19 cellular contexts compared by ENCODE assay signal in genomic region chr2:53087282-53087882, GRCh38.
DNase-seq lines count a peak whose midpoint lies in the region; ATAC-seq and TF ChIP-seq lines count a peak whose summit lies in the region.
"Had no signal": no experiment of that assay in that cellular context is flagged by ENCODE, and none has a peak within 500 bp of the region (broad histone marks: within the 10 kb centered on the region; RNA-seq: fewer than 3 reads in every experiment).

No MANE protein-coding gene starts in this region.

- in situ Hi-C loops in astrocyte of the cerebellum (cut with HindIII; ENCODE audit: low sequenced_read_pairs): no loop called here

- H3K4me3 ChIP-seq in astrocyte of the cerebellum (ENCODE audit: low read depth, low read length): no peak overlapping the region
- H3K4me3 ChIP-seq in skeletal muscle satellite cell (ENCODE audit: low read length): no peak overlapping the region
- H3K4me3 ChIP-seq: right atrium auricular region had no signal

- H3K27me3 ChIP-seq in skeletal muscle satellite cell (ENCODE audit: control insufficient read depth, insufficient read depth, low read length): no peaks in the 10 kb centered on the region
- H3K27me3 ChIP-seq: right atrium auricular region had no signal

- peaks cover 15% of the 10 kb centered on the region for H3K4me1 ChIP-seq in skeletal muscle satellite cell (ENCODE audit: control insufficient read depth, insufficient read depth, low read length)
- H3K4me1 ChIP-seq: right atrium auricular region had no signal

- H3K36me3 ChIP-seq in skeletal muscle satellite cell (ENCODE audit: insufficient read depth, low read length): no peaks in the 10 kb centered on the region
- H3K36me3 ChIP-seq: right atrium auricular region had no signal

- ATAC-seq in HG03378 (IDR thresholded peaks at IDR 0.05; ENCODE audit: unreplicated experiment): no peak
- ATAC-seq: activated naive CD8-positive, alpha-beta T cell treated with anti-CD3 and anti-CD28 coated beads, Interleukin-2, amount 50 U/mL, for 24 hours; stimulated activated naive CD8-positive, alpha-beta T cell treated with anti-CD3 and anti-CD28 coated beads, Interleukin-15, Interleukin-2, amounts not matched to agents 100 U/mL and 50 U/mL, for 24 hours had no signal

- peak; percentile 5 for DNase-seq in HPDE6-E6E7 (ENCODE audit: extremely low spot score)
- DNase-seq in astrocyte of the cerebellum (ENCODE audit: low read depth): peak; percentile 29
- peak; percentile 14 for DNase-seq in fibroblast of the conjunctiva (ENCODE audit: low read depth)
- no peak for DNase-seq in HuH-7.5 (ENCODE audit: low spot score)
- DNase-seq in COLO829 (ENCODE audit: low spot score): no peak
- DNase-seq in NCI-H1105 treated with DMSO at 0.1 percent for 48 hours (lab: John Stamatoyannopoulos, UW): no peak
- DNase-seq: activated CD4-positive, alpha-beta T cell treated with anti-CD3 and anti-CD28 coated beads for 48 hours; activated naive CD8-positive, alpha-beta T cell treated with anti-CD3 and anti-CD28 coated beads, Interleukin-2, amount 50 U/mL, for 24 hours; COR-L47; glutamatergic neuron; GOT3; Karpas-422; NCI-H187; NCI-H748 treated with DMSO at 0.1 percent for 48 hours; Right ventricle myocardium superior; stimulated activated naive CD8-positive, alpha-beta T cell treated with anti-CD3 and anti-CD28 coated beads, Interleukin-15, Interleukin-2, amounts not matched to agents 100 U/mL and 50 U/mL, for 24 hours had no signal

- no peaks in the 10 kb centered on the region for H3K9me3 ChIP-seq in skeletal muscle satellite cell (replicated peaks; ENCODE audit: low read length)
- H3K9me3 ChIP-seq: right atrium auricular region had no signal

- H3K9ac ChIP-seq in skeletal muscle satellite cell (ENCODE audit: low read depth, low read length): no peak overlapping the region

- TF ChIP-seq CTCF in astrocyte of the cerebellum (IDR thresholded peaks at IDR 0.05; ENCODE audit: low read depth, low read length, missing control alignments): no peak

- peak overlapping the region; percentile 38 for H3K4me2 ChIP-seq in skeletal muscle satellite cell (ENCODE audit: low read length)

Comparison
In these comparisons a context has a peak if more than half of its experiments do, and no peak if none do; other contexts are left out.
1. DNase-seq: peak in HPDE6-E6E7 (single experiment), astrocyte of the cerebellum (single experiment) and fibroblast of the conjunctiva (single experiment); none in HuH-7.5 (single experiment), COLO829 (single experiment) and NCI-H1105 treated with DMSO at 0.1 percent for 48 hours (single experiment).